Comparison of ENCODE assay signal across 8 cellular contexts in genomic region chr9:137223078-137224040, GRCh38. TPM values are rescaled to one million over a fixed set of nuclear protein-coding genes. Genes with fewer than 3 reads are reported as not detected.
DNase-seq lines count a peak whose midpoint lies in the region; ATAC-seq and TF ChIP-seq lines count a peak whose summit lies in the region.

No MANE protein-coding gene starts in this region.

- peak overlapping the region; percentile 91 to 92 for H3K9ac ChIP-seq in duodenal mucosa (ENCODE audit: low read depth in 1 of 2, low read length in 2 of 2)

- no peaks in the 10 kb centered on the region for H3K9me3 Mint-ChIP-seq in CD4-positive, alpha-beta T cell
- H3K9me3 Mint-ChIP-seq in activated CD4-positive, alpha-beta memory T cell treated with anti-CD3 and anti-CD28 coated beads for 36 hours = no peaks in the 10 kb centered on the region

- peak; percentile 94 to 99 (median 97) for DNase-seq in CD4-positive, alpha-beta T cell
- DNase-seq in NCI-H82 (lab: John Stamatoyannopoulos, UW) = peak; percentile 99
- peak; percentile 99 for DNase-seq in activated CD4-positive, alpha-beta memory T cell treated with anti-CD3 and anti-CD28 coated beads for 36 hours
- DNase-seq in lower leg skin (ENCODE audit: low spot score in 2 of 2) = peak; percentile 97 to 99
- DNase-seq in stimulated activated CD4-positive, alpha-beta T cell treated with anti-CD3 and anti-CD28 coated beads, Interleukin-4, amount 100 ng/mL, for 4 hours = peak; percentile 99

- CTCF ChIA-PET in CD4-positive, alpha-beta T cell (lab: Charles Lee) = interaction anchor here (0.6 to 1.9 kb wide), 4 partner anchors 13 to 94 kb away, joined by 3 to 13 read pairs (median 5); no protein-coding TSS in a partner anchor
- CTCF ChIA-PET in activated CD4-positive, alpha-beta memory T cell treated with anti-CD3 and anti-CD28 coated beads for 36 hours (lab: Charles Lee) = interaction anchor here (0.9 to 6.6 kb wide), 10 partner anchors 13 to 128 kb away, joined by 3 to 54 read pairs (median 6); partner anchors contain the start of genes SSNA1 and TUBB4B

- peak overlapping the region; percentile 80 to 86 for H3K4me3 ChIP-seq in duodenal mucosa (ENCODE audit: low read depth in 1 of 2, low read length in 2 of 2)
- peak overlapping the region; percentile 48 for H3K4me3 ChIP-seq in lower leg skin (ENCODE audit: low read depth, poor library complexity, severe bottlenecking)

- peaks cover 3% of the 10 kb centered on the region for H3K27me3 ChIP-seq in CD4-positive, alpha-beta T cell (ENCODE audit: control insufficient read depth, insufficient read depth, low read length)
- peaks cover 0 to 1% of the 10 kb centered on the region in 2 donors for H3K27me3 ChIP-seq in duodenal mucosa (ENCODE audit: control insufficient read depth in 1 of 2, insufficient read depth in 2 of 2, low read length in 2 of 2)

- H3K27ac ChIP-seq in CD4-positive, alpha-beta T cell (ENCODE audit: low read depth, low read length) = peak overlapping the region; percentile 74
- H3K27ac ChIP-seq in duodenal mucosa (ENCODE audit: low read depth, low read length) = peak overlapping the region; percentile 85

- 1% methylated on average over 36 to 49 of the region's 68 CpGs for WGBS in lower leg skin, 2 donors

- ATAC-seq in CD4-positive, alpha-beta T cell (ENCODE audit: poor library complexity) = peak; percentile 94
- peak; percentile 62 for ATAC-seq in GM19452 (IDR thresholded peaks at IDR 0.05; ENCODE audit: unreplicated experiment)
- ATAC-seq in HG03575 (IDR thresholded peaks at IDR 0.05; ENCODE audit: extremely low read depth, insufficient number of reproducible peaks, low FRiP score, unreplicated experiment) = peak; percentile 44

- peak overlapping the region; percentile 87 for H3K4me3 Mint-ChIP-seq in CD4-positive, alpha-beta T cell
- peak overlapping the region; percentile 73 for H3K4me3 Mint-ChIP-seq in activated CD4-positive, alpha-beta memory T cell treated with anti-CD3 and anti-CD28 coated beads for 36 hours

- H3K9me3 ChIP-seq in CD4-positive, alpha-beta T cell (ENCODE audit: control insufficient read depth, low read length) = no peaks in the 10 kb centered on the region
- H3K9me3 ChIP-seq in duodenal mucosa (ENCODE audit: control insufficient read depth in 1 of 2, low read length in 2 of 2) = no peaks in the 10 kb centered on the region

- H3K4me1 ChIP-seq in duodenal mucosa (ENCODE audit: control insufficient read depth in 1 of 2, insufficient read depth in 2 of 2, low read length in 2 of 2) = peaks cover 20 to 48% of the 10 kb centered on the region in 2 donors

- POLR2A ChIA-PET in CD4-positive, alpha-beta T cell (lab: Charles Lee) = interaction anchor here (0.7 to 4.7 kb wide), 23 partner anchors 9 to 329 kb away, joined by 3 to 46 read pairs (median 5); partner anchors contain the start of genes ANAPC2, DPP7, MAN1B1 and MRPL41
- POLR2A ChIA-PET in activated CD4-positive, alpha-beta memory T cell treated with anti-CD3 and anti-CD28 coated beads for 36 hours (lab: Charles Lee) = interaction anchor here (0.5 to 6.8 kb wide), 13 partner anchors 17 to 137 kb away, joined by 3 to 38 read pairs (median 6); partner anchors contain the start of genes ANAPC2, MAN1B1, SSNA1 and TPRN

- TF ChIP-seq POLR2A in lower leg skin (IDR thresholded peaks at IDR 0.05) = no peak

- intact Hi-C loops in CD4-positive, alpha-beta T cell (cut with DNase I, micrococcal nuclease) = loop anchor here (1.0 to 5.0 kb wide), 8 partner anchors 17 to 436 kb away; partner anchors contain the start of genes ANAPC2 (in 2 of the 2), NDOR1 (in 2 of the 2), SSNA1 (in 2 of the 2) and TMEM203 (in 2 of the 2)
- intact Hi-C loops in activated CD4-positive, alpha-beta memory T cell treated with anti-CD3 and anti-CD28 coated beads for 36 hours (cut with micrococcal nuclease) = loop anchor here (1.0 to 5.0 kb wide), 9 partner anchors 17 to 740 kb away; partner anchors contain the start of genes ANAPC2, MAN1B1, NDOR1 and SEC16A
- intact Hi-C loops in lower leg skin (cut with DNase I; ENCODE audit: low total_unique reads) = no loop called here

- H3K36me3 ChIP-seq in duodenal mucosa (ENCODE audit: control insufficient read depth in 1 of 2, insufficient read depth in 2 of 2, low read length in 2 of 2) = no peaks in the 10 kb centered on the region

- TF ChIP-seq CTCF in CD4-positive, alpha-beta T cell (IDR thresholded peaks at IDR 0.05) = no peak
- no peak for TF ChIP-seq CTCF in lower leg skin (IDR thresholded peaks at IDR 0.05)

- H3K27ac Mint-ChIP-seq in CD4-positive, alpha-beta T cell = peak overlapping the region; percentile 81
- H3K27ac Mint-ChIP-seq in activated CD4-positive, alpha-beta memory T cell treated with anti-CD3 and anti-CD28 coated beads for 36 hours = peak overlapping the region; percentile 58

- H3K27me3 Mint-ChIP-seq in CD4-positive, alpha-beta T cell = peaks cover 5% of the 10 kb centered on the region
- H3K27me3 Mint-ChIP-seq in activated CD4-positive, alpha-beta memory T cell treated with anti-CD3 and anti-CD28 coated beads for 36 hours = peaks cover 2% of the 10 kb centered on the region

- H3K4me1 Mint-ChIP-seq in CD4-positive, alpha-beta T cell (ENCODE audit: low read depth) = peaks cover 18% of the 10 kb centered on the region
- peaks cover 5% of the 10 kb centered on the region for H3K4me1 Mint-ChIP-seq in activated CD4-positive, alpha-beta memory T cell treated with anti-CD3 and anti-CD28 coated beads for 36 hours (ENCODE audit: low read depth)

- H3K36me3 Mint-ChIP-seq in CD4-positive, alpha-beta T cell (ENCODE audit: low read depth) = no peaks in the 10 kb centered on the region
- H3K36me3 Mint-ChIP-seq in activated CD4-positive, alpha-beta memory T cell treated with anti-CD3 and anti-CD28 coated beads for 36 hours = no peaks in the 10 kb centered on the region

RNA-seq across cellular contexts. Expression of gene RNF208, which starts 1.3 kb away (rescaled TPM):
- total RNA-seq in CD4-positive, alpha-beta T cell = under 1 TPM; 0.66 to 0.67 TPM
- total RNA-seq in activated CD4-positive, alpha-beta memory T cell treated with anti-CD3 and anti-CD28 coated beads for 36 hours = 1 to 10 TPM; 3.4 to 4.4 TPM
- 10 to 100 TPM in 1 of 4 donors, 1 to 10 TPM in 3; 3.7 to 10.2 (median 5.5) TPM for total RNA-seq in lower leg skin

RNA-seq across cellular contexts. Expression of gene CYSRT1, which starts 1.6 kb away (rescaled TPM):
- total RNA-seq in CD4-positive, alpha-beta T cell = under 1 TPM; 0.33 to 0.42 TPM
- under 1 TPM; 0.21 to 0.70 TPM for total RNA-seq in activated CD4-positive, alpha-beta memory T cell treated with anti-CD3 and anti-CD28 coated beads for 36 hours
- total RNA-seq in lower leg skin = 100 to 1,000 TPM in 1 of 4 donors, 10 to 100 TPM in 3; 40.2 to 119 (median 67.6) TPM

RNA-seq across cellular contexts. Expression of gene RNF224, which starts 3.9 kb away (rescaled TPM):
- total RNA-seq in CD4-positive, alpha-beta T cell = under 1 TPM in 1 of 2 experiments, not detected in 1; 0.14 TPM
- total RNA-seq in activated CD4-positive, alpha-beta memory T cell treated with anti-CD3 and anti-CD28 coated beads for 36 hours = not detected
- total RNA-seq in lower leg skin = 1 to 10 TPM in 2 of 4 donors, under 1 TPM in 1, not detected in 1; 0.25 to 3.2 (median 2.4) TPM

RNA-seq across cellular contexts. Expression of gene SLC34A3, which starts 7.3 kb away (rescaled TPM):
- total RNA-seq in CD4-positive, alpha-beta T cell = not detected
- total RNA-seq in activated CD4-positive, alpha-beta memory T cell treated with anti-CD3 and anti-CD28 coated beads for 36 hours = not detected
- 1 to 10 TPM in 1 of 4 donors, not detected in 3; 1.6 TPM for total RNA-seq in lower leg skin

RNA-seq across cellular contexts. Expression of gene TUBB4B, which starts 17.7 kb away (rescaled TPM):
- total RNA-seq in CD4-positive, alpha-beta T cell = 10 to 100 TPM; 93.8 to 98.2 TPM
- total RNA-seq in activated CD4-positive, alpha-beta memory T cell treated with anti-CD3 and anti-CD28 coated beads for 36 hours = 100 to 1,000 TPM; 320 to 325 TPM
- total RNA-seq in lower leg skin = 100 to 1,000 TPM; 317 to 604 (median 408) TPM

Comparison
In these comparisons a context has a peak if more than half of its experiments do, and no peak if none do; other contexts are left out.
1. Peak in every context shown above with its lines: DNase-seq, ATAC-seq, H3K4me3 ChIP-seq and H3K27ac ChIP-seq.
2. ATAC-seq: peak in every context shown above with its lines; median percentile 94 in CD4-positive, alpha-beta T cell; 62 in GM19452; 44 in HG03575.
3. RNA of gene CYSRT1, which starts 1.6 kb away (total RNA-seq): 40.2 to 119 TPM in lower leg skin; 0.21 to 0.70 TPM in activated CD4-positive, alpha-beta memory T cell treated with anti-CD3 and anti-CD28 coated beads for 36 hours and 0.33 to 0.42 TPM in CD4-positive, alpha-beta T cell; every median in the first group is over 10 times any median in the second.